In the genomic region with DNA sequence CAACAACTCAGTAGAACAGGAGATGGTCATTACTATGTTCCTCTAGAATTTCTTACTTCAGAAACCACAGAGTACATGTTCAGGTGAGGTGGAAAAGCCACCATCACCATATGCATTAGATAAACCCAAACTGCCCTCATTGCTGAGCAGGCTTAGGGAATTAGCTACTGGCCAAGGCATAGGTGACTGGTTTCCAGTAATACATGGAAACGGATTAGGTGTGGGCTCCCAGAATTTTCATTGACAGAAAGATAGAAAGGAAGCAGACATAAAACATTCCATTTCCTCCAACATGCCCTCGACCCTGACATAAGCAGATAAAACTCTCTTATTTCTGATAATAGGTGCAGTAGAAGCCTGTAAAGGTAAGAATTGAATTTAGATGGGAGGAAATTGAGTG, we compare ENCODE assay signal across 1 cellular context.
TF ChIP-seq lines count a peak whose summit lies in the region.

No MANE protein-coding gene starts in this region.

TF ChIP-seq in GM23338, 12 proteins besides CTCF, POLR2A, EP300 and RAD21 (continued from another document):
- TF ChIP-seq, protein P1, sequence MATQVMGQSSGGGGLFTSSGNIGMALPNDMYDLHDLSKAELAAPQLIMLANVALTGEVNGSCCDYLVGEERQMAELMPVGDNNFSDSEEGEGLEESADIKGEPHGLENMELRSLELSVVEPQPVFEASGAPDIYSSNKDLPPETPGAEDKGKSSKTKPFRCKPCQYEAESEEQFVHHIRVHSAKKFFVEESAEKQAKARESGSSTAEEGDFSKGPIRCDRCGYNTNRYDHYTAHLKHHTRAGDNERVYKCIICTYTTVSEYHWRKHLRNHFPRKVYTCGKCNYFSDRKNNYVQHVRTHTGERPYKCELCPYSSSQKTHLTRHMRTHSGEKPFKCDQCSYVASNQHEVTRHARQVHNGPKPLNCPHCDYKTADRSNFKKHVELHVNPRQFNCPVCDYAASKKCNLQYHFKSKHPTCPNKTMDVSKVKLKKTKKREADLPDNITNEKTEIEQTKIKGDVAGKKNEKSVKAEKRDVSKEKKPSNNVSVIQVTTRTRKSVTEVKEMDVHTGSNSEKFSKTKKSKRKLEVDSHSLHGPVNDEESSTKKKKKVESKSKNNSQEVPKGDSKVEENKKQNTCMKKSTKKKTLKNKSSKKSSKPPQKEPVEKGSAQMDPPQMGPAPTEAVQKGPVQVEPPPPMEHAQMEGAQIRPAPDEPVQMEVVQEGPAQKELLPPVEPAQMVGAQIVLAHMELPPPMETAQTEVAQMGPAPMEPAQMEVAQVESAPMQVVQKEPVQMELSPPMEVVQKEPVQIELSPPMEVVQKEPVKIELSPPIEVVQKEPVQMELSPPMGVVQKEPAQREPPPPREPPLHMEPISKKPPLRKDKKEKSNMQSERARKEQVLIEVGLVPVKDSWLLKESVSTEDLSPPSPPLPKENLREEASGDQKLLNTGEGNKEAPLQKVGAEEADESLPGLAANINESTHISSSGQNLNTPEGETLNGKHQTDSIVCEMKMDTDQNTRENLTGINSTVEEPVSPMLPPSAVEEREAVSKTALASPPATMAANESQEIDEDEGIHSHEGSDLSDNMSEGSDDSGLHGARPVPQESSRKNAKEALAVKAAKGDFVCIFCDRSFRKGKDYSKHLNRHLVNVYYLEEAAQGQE (IDR thresholded peaks at IDR 0.05; ENCODE audit: unreplicated experiment): no peak
- TF ChIP-seq, protein P2, sequence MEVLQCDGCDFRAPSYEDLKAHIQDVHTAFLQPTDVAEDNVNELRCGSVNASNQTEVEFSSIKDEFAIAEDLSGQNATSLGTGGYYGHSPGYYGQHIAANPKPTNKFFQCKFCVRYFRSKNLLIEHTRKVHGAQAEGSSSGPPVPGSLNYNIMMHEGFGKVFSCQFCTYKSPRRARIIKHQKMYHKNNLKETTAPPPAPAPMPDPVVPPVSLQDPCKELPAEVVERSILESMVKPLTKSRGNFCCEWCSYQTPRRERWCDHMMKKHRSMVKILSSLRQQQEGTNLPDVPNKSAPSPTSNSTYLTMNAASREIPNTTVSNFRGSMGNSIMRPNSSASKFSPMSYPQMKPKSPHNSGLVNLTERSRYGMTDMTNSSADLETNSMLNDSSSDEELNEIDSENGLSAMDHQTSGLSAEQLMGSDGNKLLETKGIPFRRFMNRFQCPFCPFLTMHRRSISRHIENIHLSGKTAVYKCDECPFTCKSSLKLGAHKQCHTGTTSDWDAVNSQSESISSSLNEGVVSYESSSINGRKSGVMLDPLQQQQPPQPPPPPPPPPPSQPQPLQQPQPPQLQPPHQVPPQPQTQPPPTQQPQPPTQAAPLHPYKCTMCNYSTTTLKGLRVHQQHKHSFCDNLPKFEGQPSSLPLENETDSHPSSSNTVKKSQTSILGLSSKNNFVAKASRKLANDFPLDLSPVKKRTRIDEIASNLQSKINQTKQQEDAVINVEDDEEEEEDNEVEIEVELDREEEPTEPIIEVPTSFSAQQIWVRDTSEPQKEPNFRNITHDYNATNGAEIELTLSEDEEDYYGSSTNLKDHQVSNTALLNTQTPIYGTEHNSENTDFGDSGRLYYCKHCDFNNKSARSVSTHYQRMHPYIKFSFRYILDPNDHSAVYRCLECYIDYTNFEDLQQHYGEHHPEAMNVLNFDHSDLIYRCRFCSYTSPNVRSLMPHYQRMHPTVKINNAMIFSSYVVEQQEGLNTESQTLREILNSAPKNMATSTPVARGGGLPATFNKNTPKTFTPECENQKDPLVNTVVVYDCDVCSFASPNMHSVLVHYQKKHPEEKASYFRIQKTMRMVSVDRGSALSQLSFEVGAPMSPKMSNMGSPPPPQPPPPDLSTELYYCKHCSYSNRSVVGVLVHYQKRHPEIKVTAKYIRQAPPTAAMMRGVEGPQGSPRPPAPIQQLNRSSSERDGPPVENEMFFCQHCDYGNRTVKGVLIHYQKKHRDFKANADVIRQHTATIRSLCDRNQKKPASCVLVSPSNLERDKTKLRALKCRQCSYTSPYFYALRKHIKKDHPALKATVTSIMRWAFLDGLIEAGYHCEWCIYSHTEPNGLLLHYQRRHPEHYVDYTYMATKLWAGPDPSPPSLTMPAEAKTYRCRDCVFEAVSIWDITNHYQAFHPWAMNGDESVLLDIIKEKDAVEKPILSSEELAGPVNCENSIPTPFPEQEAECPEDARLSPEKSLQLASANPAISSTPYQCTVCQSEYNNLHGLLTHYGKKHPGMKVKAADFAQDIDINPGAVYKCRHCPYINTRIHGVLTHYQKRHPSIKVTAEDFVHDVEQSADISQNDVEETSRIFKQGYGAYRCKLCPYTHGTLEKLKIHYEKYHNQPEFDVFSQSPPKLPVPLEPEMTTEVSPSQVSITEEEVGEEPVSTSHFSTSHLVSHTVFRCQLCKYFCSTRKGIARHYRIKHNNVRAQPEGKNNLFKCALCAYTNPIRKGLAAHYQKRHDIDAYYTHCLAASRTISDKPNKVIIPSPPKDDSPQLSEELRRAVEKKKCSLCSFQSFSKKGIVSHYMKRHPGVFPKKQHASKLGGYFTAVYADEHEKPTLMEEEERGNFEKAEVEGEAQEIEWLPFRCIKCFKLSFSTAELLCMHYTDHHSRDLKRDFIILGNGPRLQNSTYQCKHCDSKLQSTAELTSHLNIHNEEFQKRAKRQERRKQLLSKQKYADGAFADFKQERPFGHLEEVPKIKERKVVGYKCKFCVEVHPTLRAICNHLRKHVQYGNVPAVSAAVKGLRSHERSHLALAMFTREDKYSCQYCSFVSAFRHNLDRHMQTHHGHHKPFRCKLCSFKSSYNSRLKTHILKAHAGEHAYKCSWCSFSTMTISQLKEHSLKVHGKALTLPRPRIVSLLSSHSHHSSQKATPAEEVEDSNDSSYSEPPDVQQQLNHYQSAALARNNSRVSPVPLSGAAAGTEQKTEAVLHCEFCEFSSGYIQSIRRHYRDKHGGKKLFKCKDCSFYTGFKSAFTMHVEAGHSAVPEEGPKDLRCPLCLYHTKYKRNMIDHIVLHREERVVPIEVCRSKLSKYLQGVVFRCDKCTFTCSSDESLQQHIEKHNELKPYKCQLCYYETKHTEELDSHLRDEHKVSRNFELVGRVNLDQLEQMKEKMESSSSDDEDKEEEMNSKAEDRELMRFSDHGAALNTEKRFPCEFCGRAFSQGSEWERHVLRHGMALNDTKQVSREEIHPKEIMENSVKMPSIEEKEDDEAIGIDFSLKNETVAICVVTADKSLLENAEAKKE (CRISPR knock-in tag; IDR thresholded peaks at IDR 0.05): no peak
- no peak for TF ChIP-seq ZNF114 (CRISPR knock-in tag; IDR thresholded peaks at IDR 0.05)
- TF ChIP-seq POLR2AphosphoS5 (IDR thresholded peaks at IDR 0.05; ENCODE audit: low read depth): no peak
- TF ChIP-seq CREB1 (CRISPR knock-in tag; IDR thresholded peaks at IDR 0.05; ENCODE audit: low read depth): no peak
